Comparison of ENCODE assay signal across 20 cellular contexts in the genomic region with DNA sequence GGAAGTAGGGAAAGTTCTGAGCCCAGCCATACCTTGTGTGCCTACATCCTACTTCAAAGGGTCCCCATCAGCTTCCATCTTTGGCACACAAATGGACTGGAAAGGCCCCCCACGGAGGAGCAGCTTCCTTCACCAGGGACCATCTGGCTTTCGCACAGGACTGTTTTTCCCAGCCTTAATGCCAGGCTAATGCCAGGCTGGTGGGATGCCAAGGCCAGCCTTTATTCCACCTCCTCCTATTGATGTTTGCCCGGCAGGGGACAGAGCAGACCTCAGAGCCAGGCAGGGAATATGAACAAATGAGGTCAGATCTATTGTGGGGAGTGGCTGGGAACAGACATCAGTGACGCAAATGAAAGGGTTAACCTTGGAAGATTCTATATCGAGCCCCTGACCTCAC. TPM values are rescaled to one million over a fixed set of nuclear protein-coding genes. Genes with fewer than 3 reads are reported as not detected.
"Had no signal": no experiment of that assay in that cellular context is flagged by ENCODE, and none has a peak within 500 bp of the region (broad histone marks: within the 10 kb centered on the region; RNA-seq: fewer than 3 reads in every experiment).

No MANE protein-coding gene starts in this region.

- H3K4me1 ChIP-seq: ascending aorta, pancreas, upper lobe of right lung had no signal

- H3K4me3 ChIP-seq: ascending aorta, coronary artery, esophagus squamous epithelium, gastroesophageal sphincter, pancreas, thyroid gland, upper lobe of right lung had no signal

- H3K36me3 ChIP-seq: ascending aorta, esophagus squamous epithelium, gastroesophageal sphincter, neutrophil, pancreas, thyroid gland, upper lobe of right lung had no signal

- H3K27ac ChIP-seq: ascending aorta, coronary artery, esophagus squamous epithelium, gastroesophageal sphincter, neutrophil, pancreas, thyroid gland, upper lobe of right lung, VCaP had no signal

- H3K9me3 ChIP-seq: ascending aorta, esophagus squamous epithelium, gastroesophageal sphincter, neutrophil, pancreas, thyroid gland, upper lobe of right lung had no signal

- DNase-seq: activated CD4-positive, alpha-beta T cell treated with anti-CD3 and anti-CD28 coated beads, Interleukin-2, amount 10 ng/mL, durations not matched to agents 7 days and 5 days; activated CD4-positive, CD25-positive, alpha-beta regulatory T cell treated with anti-CD3 and anti-CD28 coated beads, Interleukin-2, amount 50 U/mL, for 72 hours; activated CD8-positive, alpha-beta T cell treated with anti-CD3 and anti-CD28 coated beads, Interleukin-2, amount 10 ng/mL, durations not matched to agents 7 days and 5 days; central memory CD4-positive, alpha-beta T cell; endodermal cell; esophagus squamous epithelium; left ventricle myocardium superior; mammary epithelial cell; pancreas; right cardiac atrium; stimulated activated CD4-positive, alpha-beta T cell treated with anti-CD3 and anti-CD28 coated beads, Interleukin-4, amount 100 ng/mL, for 4 hours; stimulated activated naive CD8-positive, alpha-beta T cell treated with anti-CD3 and anti-CD28 coated beads, Interleukin-15, Interleukin-2, amounts not matched to agents 100 U/mL and 50 U/mL, for 24 hours; thyroid gland; upper lobe of right lung had no signal

RNA-seq across cellular contexts. Expression of a gene that starts 5.7 kb away (rescaled TPM):
- total RNA-seq: activated CD4-positive, alpha-beta T cell treated with anti-CD3 and anti-CD28 coated beads, Interleukin-2, amount 10 ng/mL, durations not matched to agents 7 days and 5 days; ascending aorta; endodermal cell; left ventricle myocardium superior; mammary epithelial cell; pulmonary artery endothelial cell had no signal
